ENCODE assay signal across 1 cellular context in genomic region chr2:226420646-226421045, GRCh38.
TF ChIP-seq lines count a peak whose summit lies in the region.

No MANE protein-coding gene starts in this region.

TF ChIP-seq in IMR-90, 13 proteins besides CTCF, POLR2A, EP300 and RAD21 (continued from another document):
- TF ChIP-seq USF2 (IDR thresholded peaks at IDR 0.05; ENCODE audit: low read depth, low read length), result no peak
